ENCODE assay signal across 28 cellular contexts in the genomic region with DNA sequence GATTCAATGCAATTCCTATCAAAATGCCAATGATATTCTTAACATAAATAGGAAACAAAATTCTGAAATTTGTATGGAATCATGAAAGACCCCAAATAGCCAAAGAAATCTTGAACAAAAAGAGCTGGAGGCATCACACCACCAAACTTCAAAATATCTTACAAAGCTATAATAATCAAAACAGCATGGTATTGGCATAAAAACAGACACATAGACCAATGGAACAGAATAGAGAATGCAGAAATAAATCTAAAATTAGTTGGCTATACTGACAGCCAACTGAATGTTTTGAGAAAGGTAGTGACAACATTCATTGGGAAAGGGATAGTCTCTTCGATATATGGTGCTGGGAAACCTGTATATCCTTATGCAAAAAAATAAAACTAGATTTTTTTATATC.
"Had no signal": no experiment of that assay in that cellular context is flagged by ENCODE, and none has a peak within 500 bp of the region (broad histone marks: within the 10 kb centered on the region; RNA-seq: fewer than 3 reads in every experiment).

No MANE protein-coding gene starts in this region.

- H2AFZ ChIP-seq: hepatocyte had no signal

- H3K79me2 ChIP-seq: hepatocyte had no signal

- ATAC-seq: effector memory CD8-positive, alpha-beta T cell; esophagus mucosa; foreskin keratinocyte; gastrocnemius medialis; gastroesophageal sphincter; heart left ventricle; heart right ventricle had no signal

- DNase-seq: colonic mucosa; cortex of kidney; dermis blood vessel endothelial cell; dorsolateral prefrontal cortex; effector CD4-positive, alpha-beta T cell; effector CD8-positive, alpha-beta T cell; effector memory CD4-positive, alpha-beta T cell; effector memory CD8-positive, alpha-beta T cell; endodermal cell; erythroblast; esophagus squamous epithelium; foreskin fibroblast; foreskin keratinocyte; foreskin melanocyte; gastrocnemius medialis; glutamatergic neuron; head of caudate nucleus; heart left ventricle; heart right ventricle had no signal

- H3K4me1 ChIP-seq: colonic mucosa, esophagus muscularis mucosa, esophagus squamous epithelium, foreskin keratinocyte, gastrocnemius medialis, gastroesophageal sphincter had no signal

- H3K27me3 ChIP-seq: colonic mucosa, dorsolateral prefrontal cortex, esophagus muscularis mucosa, esophagus squamous epithelium, foreskin keratinocyte, gastrocnemius medialis, gastroesophageal sphincter, heart left ventricle, heart right ventricle, hepatocyte had no signal

- FAIRE-seq: endometrium, endothelial cell of umbilical vein, frontal cortex had no signal

- H3K4me3 ChIP-seq: colonic mucosa, coronary artery, dorsolateral prefrontal cortex, esophagus muscularis mucosa, esophagus squamous epithelium, gastrocnemius medialis, gastroesophageal sphincter, heart left ventricle, heart right ventricle, hepatocyte had no signal

- H3K9me3 ChIP-seq: colonic mucosa, esophagus squamous epithelium, gastrocnemius medialis had no signal

- H3K4me2 ChIP-seq: hepatocyte had no signal

- H3K36me3 ChIP-seq: colonic mucosa, esophagus muscularis mucosa, esophagus squamous epithelium, gastrocnemius medialis, gastroesophageal sphincter, heart left ventricle, heart right ventricle had no signal

- H3K27ac ChIP-seq: colonic mucosa, coronary artery, dorsolateral prefrontal cortex, epithelial cell of prostate, esophagus muscularis mucosa, esophagus squamous epithelium, foreskin keratinocyte, gastrocnemius medialis, gastroesophageal sphincter, heart left ventricle, heart right ventricle, hepatocyte had no signal
